ENCODE assay signal across 8 cellular contexts in the genomic region with DNA sequence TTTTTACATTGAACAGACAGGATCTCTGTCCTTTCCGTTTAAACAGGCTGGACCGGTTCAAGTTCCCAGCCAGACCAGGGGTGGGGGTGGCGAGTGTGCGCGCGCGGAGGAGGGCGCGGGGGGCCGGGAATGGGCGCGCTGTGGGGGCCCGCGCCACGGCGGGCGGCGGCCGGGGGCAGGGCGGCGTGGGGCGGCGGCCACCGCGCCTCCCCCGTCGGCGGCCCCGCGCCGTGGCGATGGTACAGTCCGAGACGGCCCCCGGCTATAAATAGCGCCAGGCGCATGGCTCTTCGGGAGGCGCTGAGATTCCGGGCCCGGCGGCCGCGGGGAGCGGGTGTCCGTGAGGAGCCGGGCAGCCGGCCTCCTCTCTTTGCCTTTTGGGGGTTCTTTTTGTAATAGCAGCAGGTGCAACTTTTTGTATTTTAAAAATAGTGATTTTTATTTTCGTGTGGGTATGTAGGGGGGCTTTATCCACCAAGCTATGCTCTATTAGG. TPM values are rescaled to one million over a fixed set of nuclear protein-coding genes. Genes with fewer than 3 reads are reported as not detected.
DNase-seq lines count a peak whose midpoint lies in the region; ATAC-seq and TF ChIP-seq lines count a peak whose summit lies in the region.

No MANE protein-coding gene starts in this region.

- H3K27me3 ChIP-seq in ACC112 (ENCODE audit: insufficient read depth, low read length) (peaks cover 86% of the 10 kb centered on the region), adipocyte (replicated peaks; ENCODE audit: control insufficient read depth, insufficient read depth, low read length) (peaks cover 51% of the 10 kb centered on the region), right atrium auricular region (peaks cover 19 to 26% of the 10 kb centered on the region in 2 donors)

- POLR2A ChIA-PET in HEK293T (lab: Yijun Ruan, JAX), result interaction anchor here (1.2 kb wide), 2 partner anchors 8 to 9 kb away, joined by 3 to 4 read pairs; no protein-coding TSS in a partner anchor

- CTCF ChIA-PET in HEK293T (lab: Yijun Ruan, JAX), result interaction anchor here (1.7 kb wide), 1 partner anchor 213 kb away, joined by 4 read pairs; no protein-coding TSS in a partner anchor

- no peaks in the 10 kb centered on the region for H3K79me2 ChIP-seq in ACC112 (ENCODE audit: control insufficient read depth, insufficient read depth, low read length, unreplicated experiment)

- H3K9ac ChIP-seq in adipocyte (ENCODE audit: low read length), result peak overlapping the region; percentile 64

- no peak overlapping the region for H3K27ac ChIP-seq in ACC112 (ENCODE audit: low read depth, low read length)
- H3K27ac ChIP-seq in right atrium auricular region, result peak overlapping the region in 1 of 2 donors; percentile 23

- intact Hi-C loops in sciatic nerve (cut with DNase I), result no loop called here

- no peaks in the 10 kb centered on the region for H3K9me3 ChIP-seq in adipocyte (ENCODE audit: control insufficient read depth, low read length)
- H3K9me3 ChIP-seq in right atrium auricular region, result no peaks in the 10 kb centered on the region

- DNase-seq in HEK293T (ENCODE audit: extremely low spot score) (peak; percentile 93), adipocyte (ENCODE audit: low read depth) (peak; percentile 78), right atrium auricular region (ENCODE audit: low spot score) (no peak), sciatic nerve (ENCODE audit: low spot score) (peak; percentile 64)
- DNase-seq in stimulated activated CD4-positive, alpha-beta T cell treated with anti-CD3 and anti-CD28 coated beads, Interleukin-1b, Interleukin-23, amount 100 ng/mL, for 48 hours, result no peak

- H2AFZ ChIP-seq in ACC112 (ENCODE audit: low read length, unreplicated experiment), result no peak overlapping the region

- H3K36me3 ChIP-seq in ACC112 (ENCODE audit: insufficient read depth, low read length), result no peaks in the 10 kb centered on the region
- no peaks in the 10 kb centered on the region for H3K36me3 ChIP-seq in adipocyte (ENCODE audit: control insufficient read depth, insufficient read depth, low read length, severe bottlenecking)
- H3K36me3 ChIP-seq in right atrium auricular region, result no peaks in the 10 kb centered on the region

- peak; percentile 54 for ATAC-seq in sciatic nerve
- no peak for ATAC-seq in GM21786 (IDR thresholded peaks at IDR 0.05; ENCODE audit: unreplicated experiment)
- ATAC-seq in GM21717 (IDR thresholded peaks at IDR 0.05; ENCODE audit: unreplicated experiment), result no peak

- H3K4me3 ChIP-seq in ACC112 (ENCODE audit: low read depth, low read length) (peak overlapping the region; percentile 78), adipocyte (ENCODE audit: low read length) (peak overlapping the region; percentile 88), right atrium auricular region (peak overlapping the region; percentile 45 to 58)

- TF ChIP-seq CTCF in right atrium auricular region (IDR thresholded peaks at IDR 0.05), result no peak

- H3K4me1 ChIP-seq in ACC112 (ENCODE audit: control insufficient read depth, insufficient read depth, low read length, unreplicated experiment), result no peaks in the 10 kb centered on the region
- H3K4me1 ChIP-seq in adipocyte (ENCODE audit: control insufficient read depth, insufficient read depth, low read length), result peaks cover 10% of the 10 kb centered on the region
- peaks cover 0 to 25% of the 10 kb centered on the region in 2 donors for H3K4me1 ChIP-seq in right atrium auricular region

TF ChIP-seq in HEK293T, 16 proteins besides CTCF, POLR2A, EP300 and RAD21:
- TF ChIP-seq HDGF (IDR thresholded peaks at IDR 0.05; ENCODE audit: borderline replicate concordance), result no peak
- TF ChIP-seq L3MBTL2 (conservative IDR thresholded peaks at IDR 0.05), result peak; percentile 72
- TF ChIP-seq FOXA1 (IDR thresholded peaks at IDR 0.05), result no peak
- TF ChIP-seq SP1 (IDR thresholded peaks at IDR 0.05), result no peak

RNA-seq across cellular contexts. Expression of a gene that starts 0.4 kb away (rescaled TPM):
- 1 to 10 TPM in 1 of 2 donors, under 1 TPM in 1; 0.22 to 3.9 TPM for total RNA-seq in right atrium auricular region
- total RNA-seq in sciatic nerve, result 0.45 TPM

Comparison
In these comparisons a context has a peak if more than half of its experiments do, and no peak if none do; other contexts are left out.
1. DNase-seq: peak in HEK293T (single experiment), adipocyte (single experiment) and sciatic nerve (single experiment); none in right atrium auricular region (single experiment) and stimulated activated CD4-positive, alpha-beta T cell treated with anti-CD3 and anti-CD28 coated beads, Interleukin-1b, Interleukin-23, amount 100 ng/mL, for 48 hours (single experiment).
2. Peak in every context shown above with its lines, with median percentiles within 50 percentile points of each other: H3K4me3 ChIP-seq.